In genomic region chr5:5149154-5149553, GRCh38 we compare ENCODE assay signal across 36 cellular contexts. TPM values are rescaled to one million over a fixed set of nuclear protein-coding genes. Genes with fewer than 3 reads are reported as not detected.
"Had no signal": no experiment of that assay in that cellular context is flagged by ENCODE, and none has a peak within 500 bp of the region (broad histone marks: within the 10 kb centered on the region; RNA-seq: fewer than 3 reads in every experiment).

No MANE protein-coding gene starts in this region.

- H3K36me3 ChIP-seq: breast epithelium, cardiac muscle cell, colonic mucosa, esophagus squamous epithelium, gastroesophageal sphincter, heart right ventricle, WERI-Rb-1 had no signal

- H3K4me1 ChIP-seq: breast epithelium, colonic mucosa, esophagus squamous epithelium, gastroesophageal sphincter, heart right ventricle had no signal

- H3K4me1 Mint-ChIP-seq: activated B cell treated with CpG ODN at 0.5 μM for 24 hours; activated T-helper 17 cell treated with anti-CD3 and anti-CD28 coated beads, Interleukin-2, amount 50 U/mL, for 72 hours; brain; T-helper 17 cell had no signal

- H3K9me3 ChIP-seq: colonic mucosa, esophagus squamous epithelium had no signal

- H3K4me3 ChIP-seq: breast epithelium, cardiac muscle cell, colonic mucosa, esophagus squamous epithelium, gastroesophageal sphincter, heart right ventricle had no signal

- H3K4me3 Mint-ChIP-seq: activated B cell treated with CpG ODN at 0.5 μM for 24 hours; activated CD8-positive, alpha-beta T cell treated with anti-CD3 and anti-CD28 coated beads for 36 hours; activated naive CD8-positive, alpha-beta T cell; activated T-cell treated with anti-CD3 and anti-CD28 coated beads, Interleukin-2, amount 50 U/mL, for 4 hours; activated T-helper 17 cell treated with anti-CD3 and anti-CD28 coated beads, Interleukin-2, amount 50 U/mL, for 72 hours; brain; T-helper 17 cell; T-helper 2 cell treated with Interferon-gamma antibody and Interleukin-4, amounts not matched to agents 5 μg/mL and 100 μg/mL, for 36 hours had no signal

- H3K27me3 ChIP-seq: breast epithelium, cardiac muscle cell, colonic mucosa, esophagus squamous epithelium had no signal

- DNase-seq: activated B cell treated with CpG ODN at 0.5 μM for 24 hours; activated CD4-positive, alpha-beta T cell treated with anti-CD3 and anti-CD28 coated beads for 48 hours; activated CD4-positive, alpha-beta T cell treated with anti-CD3 and anti-CD28 coated beads, Interleukin-2, amount 50 U/mL, for 1 hour; activated CD4-positive, alpha-beta T cell treated with anti-CD3 and anti-CD28 coated beads, Interleukin-2, amount 50 U/mL, for 48 hours; activated CD8-positive, alpha-beta memory T cell treated with anti-CD3 and anti-CD28 coated beads for 24 hours; activated CD8-positive, alpha-beta T cell treated with anti-CD3 and anti-CD28 coated beads for 36 hours; activated effector memory CD4-positive, alpha-beta T cell treated with Interleukin-2 at 50 U/mL for 16 hours; activated gamma-delta T cell treated with Interleukin-2 at 50 U/mL for 16 hours; activated naive CD4-positive, alpha-beta T cell treated with anti-CD3 and anti-CD28 coated beads, Interleukin-2, amount 50 U/mL, for 16 hours; activated naive CD4-positive, alpha-beta T cell treated with Interleukin-2 at 50 U/mL for 16 hours; activated T-cell treated with anti-CD3 and anti-CD28 coated beads, Interleukin-2, amount 50 U/mL, for 4 hours; amniotic stem cell; aorta; central memory CD4-positive, alpha-beta T cell; cerebellar nuclear complex; colonic mucosa; effector CD8-positive, alpha-beta T cell; esophagus squamous epithelium; foreskin melanocyte; heart right ventricle; T-helper 17 cell; T1000; WERI-Rb-1 had no signal

- H3K36me3 Mint-ChIP-seq: activated naive CD8-positive, alpha-beta T cell had no signal

- H3K9me3 Mint-ChIP-seq: activated T-helper 17 cell treated with anti-CD3 and anti-CD28 coated beads, Interleukin-2, amount 50 U/mL, for 72 hours; T-helper 2 cell treated with Interferon-gamma antibody and Interleukin-4, amounts not matched to agents 5 μg/mL and 100 μg/mL, for 36 hours had no signal

- H3K27ac ChIP-seq: breast epithelium, cardiac muscle cell, colonic mucosa, epithelial cell of prostate, esophagus squamous epithelium, gastroesophageal sphincter, heart right ventricle, WERI-Rb-1 had no signal

- FAIRE-seq: endometrium, endothelial cell of umbilical vein had no signal

- H3K27me3 Mint-ChIP-seq: activated B cell treated with CpG ODN at 0.5 μM for 24 hours had no signal

- H3K27ac Mint-ChIP-seq: activated B cell treated with CpG ODN at 0.5 μM for 24 hours; activated CD8-positive, alpha-beta T cell treated with anti-CD3 and anti-CD28 coated beads for 36 hours; activated naive CD8-positive, alpha-beta T cell; activated T-helper 17 cell treated with anti-CD3 and anti-CD28 coated beads, Interleukin-2, amount 50 U/mL, for 72 hours; brain; T-helper 17 cell; T-helper 2 cell treated with Interferon-gamma antibody and Interleukin-4, amounts not matched to agents 5 μg/mL and 100 μg/mL, for 36 hours had no signal

- ATAC-seq: activated CD4-positive, CD25-positive, alpha-beta regulatory T cell treated with anti-CD3 and anti-CD28 coated beads, Interleukin-2, amount 50 U/mL, for 24 hours; activated CD8-positive, alpha-beta T cell treated with anti-CD3 and anti-CD28 coated beads for 36 hours; activated T-cell treated with anti-CD3 and anti-CD28 coated beads, Interleukin-2, amount 50 U/mL, for 4 hours; activated T-helper 17 cell treated with anti-CD3 and anti-CD28 coated beads, Interleukin-2, amount 50 U/mL, for 72 hours; gastroesophageal sphincter; heart right ventricle; T-helper 17 cell had no signal

RNA-seq across cellular contexts. Expression of gene ADAMTS16, which starts 9.0 kb away (rescaled TPM):
- total RNA-seq: activated B cell treated with CpG ODN at 0.5 μM for 24 hours; activated CD8-positive, alpha-beta T cell treated with anti-CD3 and anti-CD28 coated beads for 36 hours; activated T-helper 17 cell treated with anti-CD3 and anti-CD28 coated beads, Interleukin-2, amount 50 U/mL, for 72 hours; cardiac muscle cell; dermis microvascular lymphatic vessel endothelial cell; endothelial cell of umbilical vein; T-helper 17 cell had no signal
- polyA plus RNA-seq: aorta, cardiac muscle cell, endothelial cell of umbilical vein, esophagus had no signal
